1 cellular context compared by ENCODE assay signal in genomic region chr9:35096035-35096849, GRCh38.
A peak's percentile ranks its signal among the peaks of the same experiment; 100 is the strongest.
TF ChIP-seq lines count a peak whose summit lies in the region.

TSS of gene PIGO (minus strand) at chr9:35096591. CDS start at chr9:35095565, 1,026 bp downstream.

TF ChIP-seq in HEK293, 187 proteins besides CTCF, POLR2A, EP300 and RAD21 (continued from another document):
- TF ChIP-seq ZNF426 (tag by site-specific recombination; IDR thresholded peaks at IDR 0.05) (no peak), ZNF324 (tag by site-specific recombination; IDR thresholded peaks at IDR 0.05) (peak; percentile 90), ZBTB7A (tag by site-specific recombination; IDR thresholded peaks at IDR 0.05; ENCODE audit: low read depth) (0 out of 2 replicates have a peak, but pooled peaks have one; percentile 72), ZBTB48 (tag by site-specific recombination; IDR thresholded peaks at IDR 0.05) (peak; percentile 82; the same call in 1 of the 2 replicates), KLF16 (tag by site-specific recombination; IDR thresholded peaks at IDR 0.05) (peak; percentile 82; the same call in 1 of the 2 replicates), ZNF394 (tag by site-specific recombination; IDR thresholded peaks at IDR 0.05; ENCODE audit: borderline replicate concordance) (peak; percentile 63; the same call in 1 of the 2 replicates), ZNF354C (tag by site-specific recombination; IDR thresholded peaks at IDR 0.05; ENCODE audit: borderline replicate concordance, low read depth) (no peak), ZNF561 (tag by site-specific recombination; IDR thresholded peaks at IDR 0.05; ENCODE audit: borderline replicate concordance) (peak; percentile 82)
- TF ChIP-seq, protein P1, sequence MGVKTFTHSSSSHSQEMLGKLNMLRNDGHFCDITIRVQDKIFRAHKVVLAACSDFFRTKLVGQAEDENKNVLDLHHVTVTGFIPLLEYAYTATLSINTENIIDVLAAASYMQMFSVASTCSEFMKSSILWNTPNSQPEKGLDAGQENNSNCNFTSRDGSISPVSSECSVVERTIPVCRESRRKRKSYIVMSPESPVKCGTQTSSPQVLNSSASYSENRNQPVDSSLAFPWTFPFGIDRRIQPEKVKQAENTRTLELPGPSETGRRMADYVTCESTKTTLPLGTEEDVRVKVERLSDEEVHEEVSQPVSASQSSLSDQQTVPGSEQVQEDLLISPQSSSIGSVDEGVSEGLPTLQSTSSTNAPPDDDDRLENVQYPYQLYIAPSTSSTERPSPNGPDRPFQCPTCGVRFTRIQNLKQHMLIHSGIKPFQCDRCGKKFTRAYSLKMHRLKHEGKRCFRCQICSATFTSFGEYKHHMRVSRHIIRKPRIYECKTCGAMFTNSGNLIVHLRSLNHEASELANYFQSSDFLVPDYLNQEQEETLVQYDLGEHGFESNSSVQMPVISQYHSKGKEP (tag by site-specific recombination; IDR thresholded peaks at IDR 0.05) = no peak
TF ChIP-seq in HEK293: peak in this region for 66.
